ENCODE assay signal across 1 cellular context in genomic region chr1:6274102-6274501, GRCh38.
TF ChIP-seq lines count a peak whose summit lies in the region.

No MANE protein-coding gene starts in this region.

TF ChIP-seq in H1, 55 proteins besides CTCF, POLR2A, EP300 and RAD21:
- no peak for TF ChIP-seq POLR2AphosphoS5 (IDR thresholded peaks at IDR 0.05; ENCODE audit: low read depth, low read length)
